In genomic region chr1:38018864-38019343, GRCh38 we compare ENCODE assay signal across 9 cellular contexts. TPM values are rescaled to one million over a fixed set of nuclear protein-coding genes. Genes with fewer than 3 reads are reported as not detected.
DNase-seq lines count a peak whose midpoint lies in the region; ATAC-seq, FAIRE-seq and TF ChIP-seq lines count a peak whose summit lies in the region.
"Had no signal": no experiment of that assay in that cellular context is flagged by ENCODE, and none has a peak within 500 bp of the region (broad histone marks: within the 10 kb centered on the region; RNA-seq: fewer than 3 reads in every experiment).

No MANE protein-coding gene starts in this region.

- H3K27ac ChIP-seq in GM23248 (no peak overlapping the region), keratinocyte (ENCODE audit: control insufficient read depth, insufficient read depth, low read length) (no peak overlapping the region)

- no peak overlapping the region for H2AFZ ChIP-seq in GM23248
- no peak overlapping the region for H2AFZ ChIP-seq in keratinocyte (ENCODE audit: control insufficient read depth, low read length)

- H3K4me1 Mint-ChIP-seq in T-helper 17 cell, result peaks cover 8% of the 10 kb centered on the region

- H3K9me1 ChIP-seq in keratinocyte (ENCODE audit: control insufficient read depth, extremely low read depth, insufficient read depth, low read length), result peaks cover 3% of the 10 kb centered on the region

- dilution Hi-C loops in keratinocyte (cut with MboI; ENCODE audit: extremely low pct_ligation_motif_present, low sequenced_read_pairs), result no loop called here

- H3K27me3 ChIP-seq in GM23248 (replicated peaks; ENCODE audit: insufficient read depth), result no peaks in the 10 kb centered on the region
- no peaks in the 10 kb centered on the region for H3K27me3 ChIP-seq in keratinocyte (ENCODE audit: control insufficient read depth, extremely low read depth, insufficient read depth, low read length)

- H4K20me1 ChIP-seq in GM23248 (ENCODE audit: insufficient read depth) (no peaks in the 10 kb centered on the region), keratinocyte (ENCODE audit: control insufficient read depth, extremely low read depth, insufficient read depth, low read length) (no peaks in the 10 kb centered on the region)

- no peak for FAIRE-seq in keratinocyte (lab: Jason Lieb, UNC)

- no peak overlapping the region for H3K4me3 Mint-ChIP-seq in T-helper 17 cell
- H3K4me3 Mint-ChIP-seq: dendritic cell treated with granulocyte-macrophage colony-stimulating factor and Interleukin-4, amounts not matched to agents 40 ng/mL and 50 ng/mL, for 4 days had no signal

- H3K36me3 ChIP-seq in GM23248 (ENCODE audit: low read depth) (peaks cover 63% of the 10 kb centered on the region), keratinocyte (ENCODE audit: control insufficient read depth in 2 of 2, extremely low read depth in 1 of 2, insufficient read depth in 2 of 2, low read length in 2 of 2) (peaks cover 21 to 44% of the 10 kb centered on the region in 2 experiments)

- WGBS in GM23248 (ENCODE audit: low coverage in 1 of 2, low lambda C conversion rate in 2 of 2, missing lambda C conversion rate in 2 of 2), 2 experiments, result 72 to 80% methylated on average over 6 of the region's 6 CpGs

- no peak overlapping the region for H3K4me3 ChIP-seq in GM23248
- no peak overlapping the region for H3K4me3 ChIP-seq in keratinocyte (ENCODE audit: control insufficient read depth in 2 of 3, extremely low read depth in 1 of 3, insufficient read depth in 2 of 3, low read depth in 1 of 3, low read length in 3 of 3)

- DNase-seq in AG20443 (ENCODE audit: low spot score) (peak; percentile 52), GM23248 (peak; percentile 64), T-helper 17 cell (no peak), keratinocyte (ENCODE audit: low read depth, low spot score) (no peak), islet precursor cell (no peak), SHP77 treated with DMSO at 0.1 percent for 48 hours (lab: John Stamatoyannopoulos, UW) (no peak), NCI-H2081 treated with DMSO at 0.1 percent for 48 hours (lab: John Stamatoyannopoulos, UW) (no peak)
- DNase-seq in stimulated activated CD4-positive, alpha-beta T cell treated with anti-CD3 and anti-CD28 coated beads, Interleukin-15, amount 100 ng/mL, for 24 hours, result no peak

- H3K9me2 ChIP-seq in GM23248 (ENCODE audit: insufficient read depth), result no peaks in the 10 kb centered on the region

- no peaks in the 10 kb centered on the region for H3K27me3 Mint-ChIP-seq in T-helper 17 cell
- H3K27me3 Mint-ChIP-seq: dendritic cell treated with granulocyte-macrophage colony-stimulating factor and Interleukin-4, amounts not matched to agents 40 ng/mL and 50 ng/mL, for 4 days had no signal

- TF ChIP-seq CTCF in keratinocyte (optimal IDR thresholded peaks at IDR 0.05 in 1 of 3, IDR thresholded peaks at IDR 0.05 in 1 of 3, conservative IDR thresholded peaks at IDR 0.05 in 1 of 3; ENCODE audit: extremely low read depth in 1 of 3, insufficient read depth in 2 of 3, low read length in 3 of 3), result peak in 2 of 3 experiments; percentile 52 to 60

- no peaks in the 10 kb centered on the region for H3K9me3 ChIP-seq in GM23248 (ENCODE audit: low read depth)
- H3K9me3 ChIP-seq in T-helper 17 cell (ENCODE audit: control insufficient read depth, low read length, poor library complexity, severe bottlenecking), result no peaks in the 10 kb centered on the region
- H3K9me3 ChIP-seq in keratinocyte (ENCODE audit: control insufficient read depth, low read depth, low read length), result no peaks in the 10 kb centered on the region

- H3K36me3 Mint-ChIP-seq in T-helper 17 cell (ENCODE audit: low read depth), result no peaks in the 10 kb centered on the region

- no peak overlapping the region for H3K27ac Mint-ChIP-seq in T-helper 17 cell
- H3K27ac Mint-ChIP-seq: dendritic cell treated with granulocyte-macrophage colony-stimulating factor and Interleukin-4, amounts not matched to agents 40 ng/mL and 50 ng/mL, for 4 days had no signal

- peak; percentile 53 for ATAC-seq in T-helper 17 cell

- H3K4me2 ChIP-seq in GM23248 (ENCODE audit: unreplicated experiment) (no peak overlapping the region), keratinocyte (ENCODE audit: control insufficient read depth, extremely low read depth, insufficient read depth, low read depth, low read length) (no peak overlapping the region)

- in situ Hi-C loops in GM23248 (cut with MboI), result no loop called here

- H3K4me1 ChIP-seq in GM23248 (ENCODE audit: insufficient read depth) (peaks cover 9% of the 10 kb centered on the region), keratinocyte (ENCODE audit: control insufficient read depth, extremely low read depth, insufficient read depth, low read length) (peaks cover 14% of the 10 kb centered on the region)

- H3K79me2 ChIP-seq in GM23248 (ENCODE audit: insufficient read depth) (peaks cover 70% of the 10 kb centered on the region), keratinocyte (ENCODE audit: control insufficient read depth, insufficient read depth, low read length) (peaks cover 40% of the 10 kb centered on the region)

- H3F3A ChIP-seq in GM23248 (ENCODE audit: insufficient read depth), result peaks cover 8% of the 10 kb centered on the region; the same call in 1 of the 2 replicates

- H3K9ac ChIP-seq in GM23248 (no peak overlapping the region), keratinocyte (ENCODE audit: control insufficient read depth, extremely low read depth, insufficient read depth, low read length) (no peak overlapping the region)

RNA-seq across cellular contexts. Expression of gene UTP11, which starts 6.4 kb away (rescaled TPM):
- total RNA-seq in GM23248 (2014; rRNA removed; shearing (Covaris generic)), result 25.8 and 37.1 TPM in 2 replicates
- polyA plus RNA-seq in GM23248 (2016; fragmentation: Nextera tagmentation; extraction: Ambion mirVana) (51.0 and 54.3 TPM in 2 replicates), keratinocyte (24.1 to 50.0 TPM (median 49.1 TPM) in 3 replicates)
- total RNA-seq in T-helper 17 cell, result 10 to 100 TPM in 1 of 2 donors, 1 to 10 TPM in 1; 8.7 to 12.3 TPM
- 145 TPM for polyA plus RNA-seq in keratinocyte (2011; ENCODE audit: low read depth)
- 26.4 and 35.2 TPM in 2 replicates for polyA plus RNA-seq in keratinocyte (2011; cell fraction: cytosol; rRNA removed)
- 24.5 and 39.0 TPM in 2 replicates for polyA plus RNA-seq in keratinocyte (2011; cell fraction: nucleus; rRNA removed)
- polyA plus RNA-seq in keratinocyte (2012; ENCODE audit: low replicate concordance), result 31.7 and 64.5 TPM in 2 replicates
- 5.7 to 12.6 TPM (median 7.4 TPM) in 3 replicates for polyA minus RNA-seq in keratinocyte
- polyA minus RNA-seq in keratinocyte (2011; cell fraction: cytosol; rRNA and poly(A)+ RNA removed), result 15.3 TPM
- polyA minus RNA-seq in keratinocyte (2011; cell fraction: nucleus; rRNA and poly(A)+ RNA removed), result 6.4 and 13.8 TPM in 2 replicates

RNA-seq across cellular contexts. Expression of gene FHL3, which starts 13.6 kb away (rescaled TPM):
- total RNA-seq in GM23248 (2014; rRNA removed; shearing (Covaris generic)), result 26.9 and 31.7 TPM in 2 replicates
- polyA plus RNA-seq in GM23248 (2016; fragmentation: Nextera tagmentation; extraction: Ambion mirVana) (44.4 and 48.0 TPM in 2 replicates), keratinocyte (5.1 to 24.6 TPM (median 5.2 TPM) in 3 replicates)
- total RNA-seq in T-helper 17 cell, result 1 to 10 TPM; 3.6 to 4.9 TPM
- polyA plus RNA-seq in keratinocyte (2011; ENCODE audit: low read depth), result 6.6 TPM
- 9.0 and 16.5 TPM in 2 replicates for polyA plus RNA-seq in keratinocyte (2011; cell fraction: cytosol; rRNA removed)
- 10.2 and 14.7 TPM in 2 replicates for polyA plus RNA-seq in keratinocyte (2011; cell fraction: nucleus; rRNA removed)
- 11.9 and 29.7 TPM in 2 replicates for polyA plus RNA-seq in keratinocyte (2012; ENCODE audit: low replicate concordance)
- polyA minus RNA-seq in keratinocyte, result 16.0 to 51.9 TPM (median 20.1 TPM) in 3 replicates
- 16.7 TPM for polyA minus RNA-seq in keratinocyte (2011; cell fraction: cytosol; rRNA and poly(A)+ RNA removed)
- 9.4 and 14.0 TPM in 2 replicates for polyA minus RNA-seq in keratinocyte (2011; cell fraction: nucleus; rRNA and poly(A)+ RNA removed)

RNA-seq across cellular contexts. Expression of gene POU3F1, which starts 27.7 kb away (rescaled TPM):
- not detected in 2 replicates for total RNA-seq in GM23248 (2014; rRNA removed; shearing (Covaris generic))
- polyA plus RNA-seq in GM23248 (2016; fragmentation: Nextera tagmentation; extraction: Ambion mirVana), result not detected in 2 replicates
- total RNA-seq in T-helper 17 cell, result under 1 TPM in 1 of 2 donors, not detected in 1; 0.17 TPM
- 0.32 to 1.3 TPM (median 0.59 TPM) in 3 replicates for polyA plus RNA-seq in keratinocyte
- polyA plus RNA-seq in keratinocyte (2011; ENCODE audit: low read depth), result 0.71 TPM
- polyA plus RNA-seq in keratinocyte (2011; cell fraction: cytosol; rRNA removed), result 0.33 and 0.84 TPM in 2 replicates
- polyA plus RNA-seq in keratinocyte (2011; cell fraction: nucleus; rRNA removed), result 0.52 and 1.7 TPM in 2 replicates
- polyA plus RNA-seq in keratinocyte (2012; ENCODE audit: low replicate concordance), result 0.87 and 2.2 TPM in 2 replicates
- 0.61 to 0.72 TPM (median 0.63 TPM) in 3 replicates for polyA minus RNA-seq in keratinocyte
- 3.3 TPM for polyA minus RNA-seq in keratinocyte (2011; cell fraction: cytosol; rRNA and poly(A)+ RNA removed)
- polyA minus RNA-seq in keratinocyte (2011; cell fraction: nucleus; rRNA and poly(A)+ RNA removed), result 1.7 and 1.8 TPM in 2 replicates

RNA-seq across cellular contexts. Expression of gene SF3A3, which starts 29.1 kb away (rescaled TPM):
- total RNA-seq in GM23248 (2014; rRNA removed; shearing (Covaris generic)), result 37.9 and 62.3 TPM in 2 replicates
- polyA plus RNA-seq in GM23248 (2016; fragmentation: Nextera tagmentation; extraction: Ambion mirVana) (63.4 and 72.3 TPM in 2 replicates), keratinocyte (26.4 to 47.0 TPM (median 44.5 TPM) in 3 replicates)
- total RNA-seq in T-helper 17 cell, result 10 to 100 TPM; 43.9 to 48.8 TPM
- polyA plus RNA-seq in keratinocyte (2011; ENCODE audit: low read depth), result 125 TPM
- polyA plus RNA-seq in keratinocyte (2011; cell fraction: cytosol; rRNA removed), result 27.8 and 45.9 TPM in 2 replicates
- polyA plus RNA-seq in keratinocyte (2011; cell fraction: nucleus; rRNA removed), result 37.7 and 48.5 TPM in 2 replicates
- polyA plus RNA-seq in keratinocyte (2012; ENCODE audit: low replicate concordance), result 30.4 and 59.0 TPM in 2 replicates
- polyA minus RNA-seq in keratinocyte, result 7.8 to 38.2 TPM (median 21.6 TPM) in 3 replicates
- polyA minus RNA-seq in keratinocyte (2011; cell fraction: cytosol; rRNA and poly(A)+ RNA removed), result 37.4 TPM
- polyA minus RNA-seq in keratinocyte (2011; cell fraction: nucleus; rRNA and poly(A)+ RNA removed), result 19.1 and 28.4 TPM in 2 replicates

Comparison
In these comparisons a context has a peak if more than half of its experiments do, and no peak if none do; other contexts are left out.
1. DNase-seq: peak in AG20443 (single experiment) and GM23248 (single experiment); none in T-helper 17 cell (0 of 3), keratinocyte (single experiment), islet precursor cell (single experiment), stimulated activated CD4-positive, alpha-beta T cell treated with anti-CD3 and anti-CD28 coated beads, Interleukin-15, amount 100 ng/mL, for 24 hours (single experiment), SHP77 treated with DMSO at 0.1 percent for 48 hours (single experiment) and NCI-H2081 treated with DMSO at 0.1 percent for 48 hours (single experiment).